ENCODE assay signal across 8 cellular contexts in the genomic region with DNA sequence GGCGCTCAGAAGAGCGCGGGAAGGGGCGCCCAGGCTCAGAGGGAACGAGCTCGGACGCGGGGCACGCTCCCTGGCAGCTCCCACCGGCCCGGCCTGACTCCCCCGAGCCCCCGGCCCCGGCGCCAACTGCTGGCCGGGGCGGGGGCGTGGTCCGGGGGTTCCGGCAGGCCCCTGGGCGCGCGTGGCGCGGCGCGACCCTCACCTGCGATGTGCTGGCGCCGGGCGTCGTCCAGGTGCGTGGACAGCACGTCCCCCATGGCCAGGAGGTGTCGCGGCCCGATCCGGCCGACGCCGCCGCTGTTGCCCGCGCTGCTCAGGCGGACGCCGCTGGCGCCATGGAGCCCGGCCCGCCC. TPM values are rescaled to one million over a fixed set of nuclear protein-coding genes. Genes with fewer than 3 reads are reported as not detected.
DNase-seq lines count a peak whose midpoint lies in the region; ATAC-seq and TF ChIP-seq lines count a peak whose summit lies in the region.

No MANE protein-coding gene starts in this region.

- no peak for TF ChIP-seq CTCF in Panc1 (IDR thresholded peaks at IDR 0.05)
- TF ChIP-seq CTCF in fibroblast of villous mesenchyme (IDR thresholded peaks at IDR 0.05; ENCODE audit: insufficient read depth, low read depth, low read length): no peak

- in situ Hi-C loops in Panc1 (cut with HindIII; ENCODE audit: low pct_unique_long_range_greater_than_20kb, low sequenced_read_pairs) (no loop called here), ACHN (cut with HindIII; ENCODE audit: low pct_ligation_motif_present, low pct_unique_long_range_greater_than_20kb, low sequenced_read_pairs) (no loop called here)

- H3K36me3 ChIP-seq in Panc1 (ENCODE audit: control insufficient read depth, insufficient read depth, low read length): peaks cover 3% of the 10 kb centered on the region; the same call in 1 of the 2 replicates

- H3K27ac ChIP-seq in Panc1 (ENCODE audit: low read length): peak overlapping the region; percentile 87

- intact Hi-C loops in Panc1 (cut with micrococcal nuclease; ENCODE audit: unreplicated experiment): no loop called here

- peaks cover 36% of the 10 kb centered on the region for H3K4me1 ChIP-seq in Panc1 (ENCODE audit: control insufficient read depth, insufficient read depth, low read length)

- POLR2A ChIA-PET in Panc1 (lab: Charles Lee): no interaction called here

- ATAC-seq in GM21619 (IDR thresholded peaks at IDR 0.05; ENCODE audit: unreplicated experiment) (peak; percentile 26), Panc1 (peak; percentile 57)

- H3K4me3 ChIP-seq in Panc1 (ENCODE audit: low read depth in 2 of 2, low read length in 2 of 2) (peak overlapping the region; percentile 58 to 65), fibroblast of villous mesenchyme (ENCODE audit: low read depth, low read length) (peak overlapping the region; percentile 94), skeletal muscle cell (ENCODE audit: low read depth, low read length) (peak overlapping the region; percentile 95)

- no peaks in the 10 kb centered on the region for H3K9me3 ChIP-seq in Panc1 (ENCODE audit: control insufficient read depth, insufficient read depth, low read depth, low read length)

- H3K27me3 ChIP-seq in Panc1 (ENCODE audit: control insufficient read depth, insufficient read depth, low read length): no peaks in the 10 kb centered on the region

- BruUV-seq in Panc1 (replicated peaks; lab: Mats Ljungman, UMichigan): no TSS peak

- DNase-seq in Panc1 (ENCODE audit: low read depth, low spot score) (no peak), fibroblast of villous mesenchyme (ENCODE audit: low read depth) (no peak), skeletal muscle cell (ENCODE audit: low read depth) (no peak), KG1 (lab: John Stamatoyannopoulos, UW) (no peak), HT-29 (ENCODE audit: low spot score) (no peak), HuH-7.5 (ENCODE audit: low spot score) (no peak), ACHN (no peak)

- CTCF ChIA-PET in Panc1 (lab: Charles Lee): no interaction called here

RNA-seq across cellular contexts. Expression of a gene that starts 43.5 kb away (rescaled TPM):
- total RNA-seq in Panc1 (2021; ENCODE audit: unreplicated experiment): 67.5 TPM
- polyA plus RNA-seq in Panc1 (2012; ENCODE audit: insufficient read length): 62.5 TPM
- 12.6 and 19.9 TPM in 2 replicates for total RNA-seq in fibroblast of villous mesenchyme
- total RNA-seq in HT-29 (2014; rRNA removed; shearing (Covaris generic)): 6.3 and 8.0 TPM in 2 replicates
